8 cellular contexts compared by ENCODE assay signal in the genomic region with DNA sequence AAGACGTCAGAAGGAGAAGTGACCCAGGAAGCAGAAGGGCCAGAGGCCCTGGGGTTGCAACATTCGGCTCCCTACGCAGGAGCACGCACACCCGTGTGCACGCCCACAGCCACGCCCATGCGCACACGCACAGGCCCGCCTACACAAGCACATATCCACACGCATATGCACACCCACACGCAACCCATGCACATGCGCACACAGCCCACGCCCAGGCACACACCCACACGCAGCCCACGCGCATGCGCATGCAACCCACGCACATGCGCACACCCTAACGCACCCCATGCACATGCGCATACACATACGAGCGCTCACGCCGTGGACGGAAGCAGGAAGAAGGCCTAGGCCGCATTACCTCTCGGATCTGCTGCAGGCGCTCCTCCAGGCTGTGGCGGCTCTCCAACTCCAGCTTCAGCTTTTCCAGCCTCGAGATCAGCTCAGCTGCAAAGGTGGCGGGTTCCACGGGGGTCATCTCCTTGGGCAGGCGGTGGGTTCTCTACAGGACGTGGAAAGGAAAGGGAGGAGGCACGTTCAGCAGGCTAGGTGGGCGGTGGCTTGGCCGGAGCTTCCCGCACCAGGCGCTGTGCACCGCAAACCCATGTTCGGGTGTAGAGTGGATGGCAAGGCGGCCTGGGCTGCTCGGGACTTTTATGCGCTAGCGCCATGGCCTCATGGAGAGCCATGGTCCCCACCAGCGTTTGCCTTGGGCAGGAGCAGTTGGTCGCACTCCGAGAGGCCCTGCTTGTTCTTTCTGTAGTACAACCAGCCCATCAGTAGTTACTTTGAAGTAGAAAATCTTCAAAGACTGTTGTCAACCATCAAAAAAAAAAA. TPM values are rescaled to one million over a fixed set of nuclear protein-coding genes. Genes with fewer than 3 reads are reported as not detected.
DNase-seq lines count a peak whose midpoint lies in the region; ATAC-seq and TF ChIP-seq lines count a peak whose summit lies in the region.

No MANE protein-coding gene starts in this region.

- H3K4me3 Mint-ChIP-seq in nephron progenitor cell, result no peak overlapping the region

- H3K9me3 Mint-ChIP-seq in nephron progenitor cell, result no peaks in the 10 kb centered on the region

- DNase-seq in AG20443 (ENCODE audit: low spot score) (peak; percentile 79), nephron progenitor cell (no peak), NCI-H446 treated with DMSO at 0.1 percent for 48 hours (lab: John Stamatoyannopoulos, UW) (no peak), left lobe of liver (ENCODE audit: low spot score) (no peak)
- peak; percentile 64 for DNase-seq in activated CD4-positive, alpha-beta T cell treated with anti-CD3 and anti-CD28 coated beads for 1 hour
- peak; percentile 65 for DNase-seq in activated naive CD4-positive, alpha-beta T cell treated with anti-CD3 and anti-CD28 coated beads, Interleukin-2, amount 50 U/mL, for 16 hours

- ATAC-seq in GM19463 (IDR thresholded peaks at IDR 0.05; ENCODE audit: unreplicated experiment), result no peak
- ATAC-seq in left lobe of liver, result no peak
- ATAC-seq in GM19324 (IDR thresholded peaks at IDR 0.05; ENCODE audit: low FRiP score, unreplicated experiment), result no peak

- peak overlapping the region; percentile 86 for H3K27ac Mint-ChIP-seq in nephron progenitor cell

- H3K4me1 Mint-ChIP-seq in nephron progenitor cell, result peaks cover 57% of the 10 kb centered on the region

- peaks cover 68% of the 10 kb centered on the region for H3K36me3 Mint-ChIP-seq in nephron progenitor cell (ENCODE audit: low read depth)

- TF ChIP-seq CTCF in nephron progenitor cell (IDR thresholded peaks at IDR 0.05), result no peak

- no peaks in the 10 kb centered on the region for H3K27me3 Mint-ChIP-seq in nephron progenitor cell (ENCODE audit: low read depth, poor library complexity)

RNA-seq across cellular contexts. Expression of gene AXIN2, which starts 23.4 kb away (rescaled TPM):
- 3.6 TPM for total RNA-seq in left lobe of liver

Comparison
In these comparisons a context has a peak if more than half of its experiments do, and no peak if none do; other contexts are left out.
1. DNase-seq: peak in AG20443 (single experiment), activated CD4-positive, alpha-beta T cell treated with anti-CD3 and anti-CD28 coated beads for 1 hour (single experiment) and activated naive CD4-positive, alpha-beta T cell treated with anti-CD3 and anti-CD28 coated beads, Interleukin-2, amount 50 U/mL, for 16 hours (single experiment); none in nephron progenitor cell (single experiment), NCI-H446 treated with DMSO at 0.1 percent for 48 hours (single experiment) and left lobe of liver (single experiment).